In genomic region chr7:24924375-24924774, GRCh38 we compare ENCODE assay signal across 15 cellular contexts. TPM values are rescaled to one million over a fixed set of nuclear protein-coding genes. Genes with fewer than 3 reads are reported as not detected.
DNase-seq lines count a peak whose midpoint lies in the region; ATAC-seq and TF ChIP-seq lines count a peak whose summit lies in the region.
"Had no signal": no experiment of that assay in that cellular context is flagged by ENCODE, and none has a peak within 500 bp of the region (broad histone marks: within the 10 kb centered on the region; RNA-seq: fewer than 3 reads in every experiment).

No MANE protein-coding gene starts in this region.

- no peak overlapping the region for H3K4me3 ChIP-seq in CD4-positive, alpha-beta memory T cell (ENCODE audit: low read length in 2 of 2)
- no peak overlapping the region for H3K4me3 ChIP-seq in left lung
- H3K4me3 ChIP-seq: lung, SJSA1 had no signal

- H3K27me3 Mint-ChIP-seq in CD4-positive, alpha-beta memory T cell = no peaks in the 10 kb centered on the region
- no peaks in the 10 kb centered on the region for H3K27me3 Mint-ChIP-seq in activated T-helper 1 cell treated with anti-CD3 and anti-CD28 coated beads, Interleukin-12 subunit alpha, Interleukin-12 subunit beta, Interleukin-2, Interleukin-4 antibody, amounts not matched to agents 30 ng/mL and 10 ng/mL and 1 ng/mL, durations not matched to agents 14 hours and 24 hours and 36 hours (ENCODE audit: insufficient read depth)

- H3K4me3 Mint-ChIP-seq in CD4-positive, alpha-beta memory T cell = peak overlapping the region in 6 of 8 donors; percentile 11 to 62 (median 35)
- peak overlapping the region; percentile 8 for H3K4me3 Mint-ChIP-seq in activated T-helper 1 cell treated with anti-CD3 and anti-CD28 coated beads, Interleukin-12 subunit alpha, Interleukin-12 subunit beta, Interleukin-2, Interleukin-4 antibody, amounts not matched to agents 30 ng/mL and 10 ng/mL and 1 ng/mL, durations not matched to agents 14 hours and 24 hours and 36 hours
- H3K4me3 Mint-ChIP-seq: endodermal cell had no signal

- CTCF ChIA-PET in CD4-positive, alpha-beta memory T cell (lab: Charles Lee; ENCODE audit: partially characterized antibody) = interaction anchor here (0.8 to 1.6 kb wide), 6 partner anchors 13 to 147 kb away, joined by 3 to 5 read pairs (median 3); no protein-coding TSS in a partner anchor

- peak overlapping the region; percentile 10 for H3K27ac ChIP-seq in CD4-positive, alpha-beta memory T cell (ENCODE audit: low read depth, low read length)
- no peak overlapping the region for H3K27ac ChIP-seq in left lung
- H3K27ac ChIP-seq: HL-60, SJSA1 had no signal

- no peak for TF ChIP-seq CTCF in left lung (IDR thresholded peaks at IDR 0.05)

- H3K4me1 Mint-ChIP-seq in CD4-positive, alpha-beta memory T cell = peaks cover 56 to 81% (median 68%) of the 10 kb centered on the region in 4 donors
- H3K4me1 Mint-ChIP-seq in activated T-helper 1 cell treated with anti-CD3 and anti-CD28 coated beads, Interleukin-12 subunit alpha, Interleukin-12 subunit beta, Interleukin-2, Interleukin-4 antibody, amounts not matched to agents 30 ng/mL and 10 ng/mL and 1 ng/mL, durations not matched to agents 14 hours and 24 hours and 36 hours (ENCODE audit: low read depth) = peaks cover 92% of the 10 kb centered on the region

- H3K36me3 Mint-ChIP-seq in CD4-positive, alpha-beta memory T cell = no peaks in the 10 kb centered on the region
- peaks cover 24% of the 10 kb centered on the region for H3K36me3 Mint-ChIP-seq in activated T-helper 1 cell treated with anti-CD3 and anti-CD28 coated beads, Interleukin-12 subunit alpha, Interleukin-12 subunit beta, Interleukin-2, Interleukin-4 antibody, amounts not matched to agents 30 ng/mL and 10 ng/mL and 1 ng/mL, durations not matched to agents 14 hours and 24 hours and 36 hours (ENCODE audit: low read depth)

- POLR2A ChIA-PET in CD4-positive, alpha-beta memory T cell (lab: Charles Lee; ENCODE audit: partially characterized antibody) = interaction anchor here (0.8 to 2.6 kb wide), 4 partner anchors 9 to 103 kb away, joined by 3 to 7 read pairs (median 4); partner anchors contain the start of gene OSBPL3

- H3K4me1 ChIP-seq in CD4-positive, alpha-beta memory T cell (ENCODE audit: insufficient read depth, low read length) = peaks cover 70% of the 10 kb centered on the region
- peaks cover 6 to 7% of the 10 kb centered on the region in 2 donors for H3K4me1 ChIP-seq in left lung

- no peaks in the 10 kb centered on the region for H3K27me3 ChIP-seq in CD4-positive, alpha-beta memory T cell (ENCODE audit: insufficient read depth, low read length)
- no peaks in the 10 kb centered on the region for H3K27me3 ChIP-seq in left lung
- H3K27me3 ChIP-seq: BE2C, SJSA1 had no signal

- intact Hi-C loops in CD4-positive, alpha-beta memory T cell (cut with micrococcal nuclease) = no loop called here
- intact Hi-C loops in activated T-helper 1 cell treated with anti-CD3 and anti-CD28 coated beads, Interleukin-12 subunit alpha, Interleukin-12 subunit beta, Interleukin-2, Interleukin-4 antibody, amounts not matched to agents 30 ng/mL and 10 ng/mL and 1 ng/mL, durations not matched to agents 14 hours and 24 hours and 36 hours (cut with micrococcal nuclease) = loop anchor here (5.0 kb wide), 2 partner anchors 167 to 1368 kb away; partner anchors contain the start of genes GSDME and SNX10
- intact Hi-C loops in left lung (cut with DNase I) = no loop called here

- peak in 4 of 5 donors; percentile 14 to 67 (median 49) for DNase-seq in CD4-positive, alpha-beta memory T cell
- DNase-seq in HT-29 (ENCODE audit: low spot score) = peak; percentile 62
- no peak for DNase-seq in activated T-helper 1 cell treated with anti-CD3 and anti-CD28 coated beads, Interleukin-12 subunit alpha, Interleukin-12 subunit beta, Interleukin-2, Interleukin-4 antibody, amounts not matched to agents 30 ng/mL and 10 ng/mL and 1 ng/mL, durations not matched to agents 14 hours and 24 hours and 36 hours (ENCODE audit: low spot score)
- no peak for DNase-seq in left lung
- no peak for DNase-seq in pons (ENCODE audit: low spot score)
- DNase-seq in NCI-H1417 treated with DMSO at 0.1 percent for 48 hours (lab: John Stamatoyannopoulos, UW) = no peak
- DNase-seq: BE2C, endodermal cell, NCI-H1436 treated with DMSO at 0.1 percent for 48 hours, NCI-H345, retina had no signal

- ATAC-seq in left lung (peak; percentile 80), HG02840 (IDR thresholded peaks at IDR 0.05; ENCODE audit: low FRiP score, unreplicated experiment) (no peak)

- peaks cover 0 to 1% (median 0%) of the 10 kb centered on the region in 8 donors for H3K9me3 Mint-ChIP-seq in CD4-positive, alpha-beta memory T cell
- peaks cover 3% of the 10 kb centered on the region for H3K9me3 Mint-ChIP-seq in activated T-helper 1 cell treated with anti-CD3 and anti-CD28 coated beads, Interleukin-12 subunit alpha, Interleukin-12 subunit beta, Interleukin-2, Interleukin-4 antibody, amounts not matched to agents 30 ng/mL and 10 ng/mL and 1 ng/mL, durations not matched to agents 14 hours and 24 hours and 36 hours
- H3K9me3 Mint-ChIP-seq: endodermal cell had no signal

- H3K27ac Mint-ChIP-seq in CD4-positive, alpha-beta memory T cell = peak overlapping the region; percentile 25 to 89 (median 71)
- peak overlapping the region; percentile 91 for H3K27ac Mint-ChIP-seq in activated T-helper 1 cell treated with anti-CD3 and anti-CD28 coated beads, Interleukin-12 subunit alpha, Interleukin-12 subunit beta, Interleukin-2, Interleukin-4 antibody, amounts not matched to agents 30 ng/mL and 10 ng/mL and 1 ng/mL, durations not matched to agents 14 hours and 24 hours and 36 hours
- H3K27ac Mint-ChIP-seq: endodermal cell had no signal

- H3K36me3 ChIP-seq in CD4-positive, alpha-beta memory T cell (ENCODE audit: insufficient read depth, low read length) = no peaks in the 10 kb centered on the region
- H3K36me3 ChIP-seq in left lung = no peaks in the 10 kb centered on the region
- H3K36me3 ChIP-seq: BE2C, SJSA1 had no signal

- no peaks in the 10 kb centered on the region for H3K9me3 ChIP-seq in CD4-positive, alpha-beta memory T cell (ENCODE audit: control insufficient read depth in 1 of 2, low read length in 2 of 2)
- H3K9me3 ChIP-seq in left lung = no peaks in the 10 kb centered on the region
- H3K9me3 ChIP-seq: BE2C, SJSA1 had no signal

RNA-seq across cellular contexts. Expression of gene OSBPL3, which starts 55.6 kb away (rescaled TPM):
- 10 to 100 TPM; 61.2 to 72.7 TPM for total RNA-seq in CD4-positive, alpha-beta memory T cell
- polyA plus RNA-seq in CD4-positive, alpha-beta memory T cell = 10 to 100 TPM in 1 of 2 donors, 1 to 10 TPM in 1; 6.9 to 19.7 TPM
- total RNA-seq in HT-29 (2014; rRNA removed; shearing (Covaris generic)) = 8.3 and 13.7 TPM in 2 replicates
- total RNA-seq in activated T-helper 1 cell treated with anti-CD3 and anti-CD28 coated beads, Interleukin-12 subunit alpha, Interleukin-12 subunit beta, Interleukin-2, Interleukin-4 antibody, amounts not matched to agents 30 ng/mL and 10 ng/mL and 1 ng/mL, durations not matched to agents 14 hours and 24 hours and 36 hours = 90.6 and 101 TPM in 2 replicates
- 10 to 100 TPM; 21.4 to 30.5 TPM for total RNA-seq in left lung

Comparison
In these comparisons a context has a peak if more than half of its experiments do, and no peak if none do; other contexts are left out.
1. DNase-seq: peak in CD4-positive, alpha-beta memory T cell (4 of 5) and HT-29 (single experiment); none in activated T-helper 1 cell treated with anti-CD3 and anti-CD28 coated beads, Interleukin-12 subunit alpha, Interleukin-12 subunit beta, Interleukin-2, Interleukin-4 antibody, amounts not matched to agents 30 ng/mL and 10 ng/mL and 1 ng/mL, durations not matched to agents 14 hours and 24 hours and 36 hours (single experiment), left lung (0 of 2), pons (single experiment) and NCI-H1417 treated with DMSO at 0.1 percent for 48 hours (single experiment).